18 cellular contexts compared by ENCODE assay signal in genomic region chr4:24914460-24914859, GRCh38. TPM values are rescaled to one million over a fixed set of nuclear protein-coding genes. Genes with fewer than 3 reads are reported as not detected.
DNase-seq lines count a peak whose midpoint lies in the region; ATAC-seq and TF ChIP-seq lines count a peak whose summit lies in the region.
"Had no signal": no experiment of that assay in that cellular context is flagged by ENCODE, and none has a peak within 500 bp of the region (broad histone marks: within the 10 kb centered on the region; RNA-seq: fewer than 3 reads in every experiment).

No MANE protein-coding gene starts in this region.

- H3K4me3 ChIP-seq in uterus: no peak overlapping the region
- H3K4me3 ChIP-seq: A549, Peyer's patch, SJCRH30 had no signal

- TF ChIP-seq CTCF in foreskin keratinocyte (conservative IDR thresholded peaks at IDR 0.05) (no peak), uterus (IDR thresholded peaks at IDR 0.05) (no peak), CD14-positive monocyte (IDR thresholded peaks at IDR 0.05) (no peak)

- no peak overlapping the region for H3K4me3 Mint-ChIP-seq in CD14-positive monocyte
- H3K4me3 Mint-ChIP-seq: CD8-positive, alpha-beta T cell had no signal

- DNase-seq in A172 (ENCODE audit: low spot score) (peak; percentile 16), ELR (ENCODE audit: low read depth) (peak; percentile 51), MV-4-11 (lab: John Stamatoyannopoulos, UW) (peak; percentile 25), foreskin keratinocyte (no peak), NCI-H526 treated with DMSO at 0.1 percent for 48 hours (lab: John Stamatoyannopoulos, UW) (no peak), uterus (no peak), CD14-positive monocyte (ENCODE audit: low spot score) (no peak)
- DNase-seq: CD8-positive, alpha-beta T cell; DMS153; Kasumi-1; NCI-H1105 treated with DMSO at 0.1 percent for 48 hours; NCI-H2029 treated with DMSO at 0.1 percent for 48 hours; NCI-H226; Peyer's patch; SJCRH30 had no signal

- H3K27me3 Mint-ChIP-seq in CD14-positive monocyte (ENCODE audit: low read depth in 3 of 3): peaks cover 0 to 4% (median 2%) of the 10 kb centered on the region in 3 donors

- H3K27me3 ChIP-seq in foreskin keratinocyte: peaks cover 4% of the 10 kb centered on the region
- no peaks in the 10 kb centered on the region for H3K27me3 ChIP-seq in uterus
- H3K27me3 ChIP-seq: Peyer's patch, SJCRH30 had no signal

- intact Hi-C loops in uterus (cut with DNase I; ENCODE audit: low total_unique reads) (no loop called here), CD14-positive monocyte (cut with micrococcal nuclease) (loop anchor here (5.0 to 10.0 kb wide), 2 partner anchors 60 to 68 kb away; no protein-coding TSS in a partner anchor)

- TF ChIP-seq POLR2A in uterus (IDR thresholded peaks at IDR 0.05): no peak

- ATAC-seq in foreskin keratinocyte: peak; percentile 24
- no peak for ATAC-seq in GM19395 (IDR thresholded peaks at IDR 0.05; ENCODE audit: unreplicated experiment)
- ATAC-seq: A549; CD8-positive, alpha-beta T cell had no signal

- H3K27ac ChIP-seq in foreskin keratinocyte: no peak overlapping the region
- no peak overlapping the region for H3K27ac ChIP-seq in uterus
- H3K27ac ChIP-seq: A549, Peyer's patch, SJCRH30 had no signal

- no peaks in the 10 kb centered on the region for H3K9me3 ChIP-seq in uterus
- H3K9me3 ChIP-seq: A549, Peyer's patch had no signal

- no peaks in the 10 kb centered on the region for H3K4me1 ChIP-seq in foreskin keratinocyte
- peaks cover 0 to 5% of the 10 kb centered on the region in 2 donors for H3K4me1 ChIP-seq in uterus
- H3K4me1 ChIP-seq: A549, Peyer's patch, SJCRH30 had no signal

- H3K36me3 Mint-ChIP-seq in CD14-positive monocyte: peaks cover 16 to 17% of the 10 kb centered on the region in 2 donors
- H3K36me3 Mint-ChIP-seq: CD8-positive, alpha-beta T cell had no signal

- peaks cover 8 to 19% (median 9%) of the 10 kb centered on the region in 7 donors for H3K9me3 Mint-ChIP-seq in CD14-positive monocyte

- peaks cover 25% of the 10 kb centered on the region for H3K4me1 Mint-ChIP-seq in CD14-positive monocyte

- H3K36me3 ChIP-seq in uterus: no peaks in the 10 kb centered on the region
- H3K36me3 ChIP-seq: Peyer's patch, SJCRH30 had no signal

- H3K27ac Mint-ChIP-seq in CD14-positive monocyte: no peak overlapping the region
- H3K27ac Mint-ChIP-seq: CD8-positive, alpha-beta T cell had no signal

RNA-seq across cellular contexts. Expression of gene CCDC149, which starts 1.6 kb away (rescaled TPM):
- total RNA-seq in A172 (2014; rRNA removed; shearing (Covaris generic)): 2.7 and 2.8 TPM in 2 replicates
- total RNA-seq in foreskin keratinocyte: 3.3 and 3.8 TPM in 2 replicates
- 2.1 and 2.5 TPM in 2 replicates for polyA plus RNA-seq in foreskin keratinocyte
- total RNA-seq in uterus: 100 to 1,000 TPM in 2 of 4 donors, 10 to 100 TPM in 2; 18.7 to 462 (median 69.3) TPM
- polyA plus RNA-seq in CD14-positive monocyte: 10 to 100 TPM in 1 of 2 donors, 1 to 10 TPM in 1; 5.5 to 14.9 TPM
- total RNA-seq: CD8-positive, alpha-beta T cell; OCI-LY7 had no signal

Comparison
In these comparisons a context has a peak if more than half of its experiments do, and no peak if none do; other contexts are left out.
1. DNase-seq: peak in A172 (single experiment), ELR (single experiment) and MV-4-11 (single experiment); none in foreskin keratinocyte (0 of 2), NCI-H526 treated with DMSO at 0.1 percent for 48 hours (single experiment), uterus (0 of 2) and CD14-positive monocyte (single experiment).